8 cellular contexts compared by ENCODE assay signal in the genomic region with DNA sequence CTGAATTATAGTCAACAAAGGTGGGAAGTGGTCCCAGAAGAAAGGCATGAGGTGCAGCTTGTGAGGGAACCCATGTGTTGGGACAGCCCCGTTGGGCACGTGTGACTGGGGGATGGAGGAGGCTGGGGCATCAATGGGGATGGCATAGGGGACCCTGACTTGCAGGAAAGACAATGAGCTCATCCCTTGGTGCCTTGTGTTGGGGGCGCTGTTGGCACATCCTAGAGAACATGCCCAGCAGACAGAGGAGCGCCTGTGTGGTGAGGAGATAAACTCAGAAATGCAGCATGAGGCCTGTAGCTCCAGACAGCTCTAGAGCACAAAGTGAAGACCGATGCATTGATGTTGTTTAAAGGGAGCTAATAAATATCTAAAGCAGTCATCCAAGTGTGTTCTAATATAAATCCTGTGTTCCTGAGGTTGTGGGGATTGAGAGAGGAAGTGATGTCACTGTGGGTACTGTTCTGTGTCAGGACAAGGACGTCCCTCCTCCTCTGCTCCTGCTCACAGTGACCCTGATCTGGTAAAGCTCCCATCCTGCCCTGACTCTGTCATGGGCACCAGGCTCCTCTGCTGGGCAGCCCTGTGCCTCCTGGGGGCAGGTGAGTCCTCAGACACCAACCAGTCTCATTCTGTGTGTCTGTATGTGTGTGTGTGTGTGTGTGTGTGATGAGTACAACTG.
DNase-seq lines count a peak whose midpoint lies in the region; ATAC-seq and TF ChIP-seq lines count a peak whose summit lies in the region.

No MANE protein-coding gene starts in this region.

- H3K27ac Mint-ChIP-seq in activated naive CD4-positive, alpha-beta T cell treated with anti-CD3 and anti-CD28 coated beads, Interleukin-2, amount 50 U/mL, for 24 hours: peak overlapping the region; percentile 91

- H3K27me3 Mint-ChIP-seq in activated naive CD4-positive, alpha-beta T cell treated with anti-CD3 and anti-CD28 coated beads, Interleukin-2, amount 50 U/mL, for 24 hours: no peaks in the 10 kb centered on the region

- no peak overlapping the region for H2BK5ac ChIP-seq in neuronal stem cell (ENCODE audit: low read length)

- peaks cover 20% of the 10 kb centered on the region for H3F3A ChIP-seq in Loucy (ENCODE audit: low read depth)

- dilution Hi-C loops in mammary epithelial cell (cut with HindIII; ENCODE audit: low sequenced_read_pairs): no loop called here

- H3K4me1 ChIP-seq in Loucy (ENCODE audit: insufficient read depth, low read length, poor library complexity, severe bottlenecking): peaks cover 84% of the 10 kb centered on the region
- peaks cover 20% of the 10 kb centered on the region for H3K4me1 ChIP-seq in mammary epithelial cell (ENCODE audit: insufficient read depth, low read length)
- H3K4me1 ChIP-seq in thoracic aorta (ENCODE audit: control insufficient read depth in 1 of 2, low read depth in 2 of 2): no peaks in the 10 kb centered on the region
- no peaks in the 10 kb centered on the region for H3K4me1 ChIP-seq in BE2C
- H3K4me1 ChIP-seq in neuronal stem cell (ENCODE audit: control insufficient read depth in 2 of 2, insufficient read depth in 1 of 2, low read depth in 1 of 2, low read length in 2 of 2): peaks cover 0 to 7% of the 10 kb centered on the region in 2 donors

- H3K4me2 ChIP-seq in Loucy (ENCODE audit: low read depth, low read length, poor library complexity, severe bottlenecking): peak overlapping the region; percentile 93
- peak overlapping the region; percentile 56 for H3K4me2 ChIP-seq in mammary epithelial cell (ENCODE audit: insufficient read depth, low read depth, low read length)
- H3K4me2 ChIP-seq in neuronal stem cell (ENCODE audit: insufficient read depth, low read length, poor library complexity, severe bottlenecking): no peak overlapping the region

- DNase-seq in activated naive CD4-positive, alpha-beta T cell (lab: John Stamatoyannopoulos, UW): no peak
- no peak for DNase-seq in mammary epithelial cell
- DNase-seq in thoracic aorta (ENCODE audit: low spot score): no peak
- no peak for DNase-seq in cardiac septum (ENCODE audit: low spot score)
- no peak for DNase-seq in BE2C
- DNase-seq in neuronal stem cell (ENCODE audit: low spot score): no peak

- H3K79me2 ChIP-seq in Loucy (ENCODE audit: insufficient read depth, low read length) (no peaks in the 10 kb centered on the region), mammary epithelial cell (ENCODE audit: insufficient read depth, low read length) (no peaks in the 10 kb centered on the region)

- no peak overlapping the region for H2BK12ac ChIP-seq in neuronal stem cell (ENCODE audit: low read length)

- in situ Hi-C loops in mammary epithelial cell (cut with MboI; ENCODE audit: low sequenced_read_pairs in 2 of 2): no loop called here

- no peaks in the 10 kb centered on the region for H3K9me2 ChIP-seq in Loucy (replicated peaks; ENCODE audit: low read depth, low read length)

- BruUV-seq in mammary epithelial cell (replicated peaks; lab: Mats Ljungman, UMichigan): no TSS peak

- no peaks in the 10 kb centered on the region for H3K27me3 ChIP-seq in Loucy (ENCODE audit: insufficient read depth, low read length, poor library complexity, severe bottlenecking)
- H3K27me3 ChIP-seq in mammary epithelial cell (ENCODE audit: insufficient read depth, low read length): no peaks in the 10 kb centered on the region
- H3K27me3 ChIP-seq in thoracic aorta (replicated peaks; ENCODE audit: insufficient read depth): no peaks in the 10 kb centered on the region
- no peaks in the 10 kb centered on the region for H3K27me3 ChIP-seq in BE2C
- H3K27me3 ChIP-seq in neuronal stem cell (ENCODE audit: control insufficient read depth in 3 of 3, insufficient read depth in 3 of 3, low read depth in 1 of 3, low read length in 3 of 3): no peaks in the 10 kb centered on the region

- WGBS in mammary epithelial cell (ENCODE audit: low coverage, missing lambda C conversion rate): 88% methylated on average over 5 of the region's 6 CpGs
- no CpG with 5 or more reads among the region's 6 CpGs for WGBS in neuronal stem cell (ENCODE audit: extremely low coverage in 2 of 2, insufficient read length in 2 of 2, insufficient replicate concordance in 1 of 2), 2 donors

- no peak overlapping the region for H2AK5ac ChIP-seq in neuronal stem cell (ENCODE audit: low read depth, low read length)

- no peak overlapping the region for H3K14ac ChIP-seq in neuronal stem cell (ENCODE audit: low read length)

- ATAC-seq in thoracic aorta (ENCODE audit: insufficient number of reproducible peaks, low FRiP score, low read depth): no peak

- H3K36me3 Mint-ChIP-seq in activated naive CD4-positive, alpha-beta T cell treated with anti-CD3 and anti-CD28 coated beads, Interleukin-2, amount 50 U/mL, for 24 hours: no peaks in the 10 kb centered on the region

- H2AFZ ChIP-seq in Loucy (ENCODE audit: low read length) (peak overlapping the region; percentile 1; the same call in 1 of the 2 replicates), mammary epithelial cell (ENCODE audit: low read depth, low read length) (peak overlapping the region; percentile 83), neuronal stem cell (ENCODE audit: low read length) (no peak overlapping the region)

- no peak overlapping the region for H2BK120ac ChIP-seq in neuronal stem cell (ENCODE audit: low read depth, low read length)

- H3K27ac ChIP-seq in mammary epithelial cell (ENCODE audit: insufficient read depth, low read depth, low read length) (peak overlapping the region; percentile 61), thoracic aorta (no peak overlapping the region), neuronal stem cell (replicated peaks; ENCODE audit: low read length) (no peak overlapping the region)

- no peak overlapping the region for H2BK15ac ChIP-seq in neuronal stem cell (ENCODE audit: low read length)

- H4K8ac ChIP-seq in neuronal stem cell (ENCODE audit: low read depth, low read length): no peak overlapping the region

- H3K9me3 Mint-ChIP-seq in activated naive CD4-positive, alpha-beta T cell treated with anti-CD3 and anti-CD28 coated beads, Interleukin-2, amount 50 U/mL, for 24 hours: no peaks in the 10 kb centered on the region

- intact Hi-C loops in mammary epithelial cell (cut with micrococcal nuclease) (loop anchor here (2.0 kb wide), 1 partner anchor 99 kb away; no protein-coding TSS in a partner anchor), cardiac septum (cut with DNase I) (no loop called here)

- CTCF ChIA-PET in mammary epithelial cell (lab: Charles Lee; ENCODE audit: low non-redundant PET): interaction anchor here (0.6 kb wide), 1 partner anchor 113 kb away, joined by 3 read pairs; no protein-coding TSS in a partner anchor

- no peak overlapping the region for H4K91ac ChIP-seq in neuronal stem cell (ENCODE audit: low read depth, low read length, poor library complexity)

- H3K23ac ChIP-seq in neuronal stem cell (ENCODE audit: low read depth, low read length, poor library complexity): no peak overlapping the region

- H3K4me1 Mint-ChIP-seq in activated naive CD4-positive, alpha-beta T cell treated with anti-CD3 and anti-CD28 coated beads, Interleukin-2, amount 50 U/mL, for 24 hours: peaks cover 27% of the 10 kb centered on the region

- H3K9me3 ChIP-seq in Loucy (ENCODE audit: insufficient read depth, low read depth, low read length) (no peaks in the 10 kb centered on the region), mammary epithelial cell (replicated peaks; ENCODE audit: insufficient read depth, low read length) (no peaks in the 10 kb centered on the region), thoracic aorta (no peaks in the 10 kb centered on the region), BE2C (no peaks in the 10 kb centered on the region), neuronal stem cell (replicated peaks in 1 of 2; ENCODE audit: control insufficient read depth in 2 of 2, insufficient read depth in 1 of 2, low read depth in 1 of 2, low read length in 2 of 2) (no peaks in the 10 kb centered on the region)

- H3K9ac ChIP-seq in Loucy (ENCODE audit: low read depth, low read length, poor library complexity, severe bottlenecking) (peak overlapping the region; percentile 88), mammary epithelial cell (ENCODE audit: insufficient read depth, low read length) (peak overlapping the region; percentile 6), neuronal stem cell (ENCODE audit: low read depth, low read length, poor library complexity) (no peak overlapping the region)

- H3K4me3 Mint-ChIP-seq in activated naive CD4-positive, alpha-beta T cell treated with anti-CD3 and anti-CD28 coated beads, Interleukin-2, amount 50 U/mL, for 24 hours: peak overlapping the region; percentile 55

- H3K36me3 ChIP-seq in Loucy (ENCODE audit: insufficient read depth, low read length) (no peaks in the 10 kb centered on the region), mammary epithelial cell (ENCODE audit: insufficient read depth, low read length) (no peaks in the 10 kb centered on the region), thoracic aorta (no peaks in the 10 kb centered on the region), BE2C (no peaks in the 10 kb centered on the region), neuronal stem cell (replicated peaks in 1 of 2; ENCODE audit: control insufficient read depth in 2 of 2, insufficient read depth in 2 of 2, low read length in 2 of 2) (no peaks in the 10 kb centered on the region)

- H4K20me1 ChIP-seq in Loucy (ENCODE audit: insufficient read depth, low read length, poor library complexity, severe bottlenecking) (no peaks in the 10 kb centered on the region), mammary epithelial cell (ENCODE audit: insufficient read depth, low read length) (no peaks in the 10 kb centered on the region)

- no peak overlapping the region for H3K18ac ChIP-seq in neuronal stem cell (ENCODE audit: low read length)

- no peak overlapping the region for H3K4ac ChIP-seq in neuronal stem cell (ENCODE audit: low read length)

- H3K79me1 ChIP-seq in neuronal stem cell (ENCODE audit: low read depth, low read length): no peaks in the 10 kb centered on the region

- TF ChIP-seq CTCF in Loucy (conservative IDR thresholded peaks at IDR 0.05; ENCODE audit: low read length) (peak; percentile 54), mammary epithelial cell (conservative IDR thresholded peaks at IDR 0.05 in 1 of 2, IDR thresholded peaks at IDR 0.05 in 1 of 2; ENCODE audit: extremely low read depth in 1 of 2, insufficient read depth in 1 of 2, low read depth in 1 of 2, low read length in 2 of 2) (no peak), thoracic aorta (IDR thresholded peaks at IDR 0.05) (no peak), BE2C (IDR thresholded peaks at IDR 0.05; ENCODE audit: low read depth, low read length) (no peak)

- peak overlapping the region; percentile 71 for H3K4me3 ChIP-seq in Loucy (ENCODE audit: low read length, poor library complexity, severe bottlenecking)
- H3K4me3 ChIP-seq in mammary epithelial cell (replicated peaks in 1 of 3; ENCODE audit: insufficient read depth in 1 of 3, low read depth in 2 of 3, low read length in 3 of 3): no peak overlapping the region
- peak overlapping the region; percentile 29 for H3K4me3 ChIP-seq in thoracic aorta
- H3K4me3 ChIP-seq in BE2C (ENCODE audit: low read depth, low read length): no peak overlapping the region
- no peak overlapping the region for H3K4me3 ChIP-seq in neuronal stem cell (ENCODE audit: low read length in 2 of 2)

Comparison
In these comparisons a context has a peak if more than half of its experiments do, and no peak if none do; other contexts are left out.
1. H3K4me3 ChIP-seq: peak in Loucy (single experiment) and thoracic aorta (single experiment); none in mammary epithelial cell (0 of 3), BE2C (single experiment) and neuronal stem cell (0 of 2).